ENCODE assay signal across 32 cellular contexts in the genomic region with DNA sequence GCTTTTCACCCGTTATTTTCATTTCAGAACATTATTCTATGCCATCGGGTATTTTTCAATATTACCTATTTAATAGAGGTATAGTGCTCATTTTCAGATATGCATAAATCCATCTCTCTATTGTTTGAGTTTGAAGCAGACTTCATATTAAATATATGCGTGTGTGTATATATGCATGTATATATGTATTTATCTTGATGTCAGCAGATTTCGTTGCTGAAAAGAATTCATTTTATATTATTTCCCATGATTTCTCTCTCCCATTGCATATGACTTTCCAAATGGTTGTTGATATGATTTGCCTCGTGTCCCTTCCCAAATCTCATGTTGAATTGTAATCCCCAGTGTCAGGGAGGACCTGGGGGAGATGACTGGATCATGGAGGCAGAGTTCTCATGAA.
"Had no signal": no experiment of that assay in that cellular context is flagged by ENCODE, and none has a peak within 500 bp of the region (broad histone marks: within the 10 kb centered on the region; RNA-seq: fewer than 3 reads in every experiment).

No MANE protein-coding gene starts in this region.

- H3K4me3 ChIP-seq: ascending aorta, breast epithelium, cardiac muscle cell, colonic mucosa, esophagus squamous epithelium, gastroesophageal sphincter, heart right ventricle, hepatocyte had no signal

- H3K27ac ChIP-seq: ascending aorta, breast epithelium, cardiac muscle cell, colonic mucosa, epithelial cell of prostate, esophagus squamous epithelium, gastroesophageal sphincter, heart right ventricle, hepatocyte had no signal

- H3K27me3 ChIP-seq: ascending aorta, breast epithelium, cardiac muscle cell, colonic mucosa, esophagus squamous epithelium, gastroesophageal sphincter, heart right ventricle, hepatocyte had no signal

- H3K9me3 ChIP-seq: ascending aorta, breast epithelium, colonic mucosa, esophagus squamous epithelium, gastroesophageal sphincter, heart right ventricle had no signal

- H3K27me3 Mint-ChIP-seq: activated naive CD4-positive, alpha-beta T cell treated with anti-CD3 and anti-CD28 coated beads, Interleukin-2, amount 10 ng/mL, durations not matched to agents 7 days and 5 days had no signal

- ATAC-seq: activated naive CD4-positive, alpha-beta T cell treated with anti-CD3 and anti-CD28 coated beads, Interleukin-2, amount 50 U/mL, for 72 hours; activated T-cell treated with anti-CD3 and anti-CD28 coated beads, Interleukin-2, amount 50 U/mL, for 72 hours; gastroesophageal sphincter; heart right ventricle; WTC11 had no signal

- H3K36me3 Mint-ChIP-seq: activated naive CD4-positive, alpha-beta T cell treated with anti-CD3 and anti-CD28 coated beads, Interleukin-2, amount 10 ng/mL, durations not matched to agents 7 days and 5 days; activated naive CD4-positive, alpha-beta T cell treated with anti-CD3 and anti-CD28 coated beads, Interleukin-2, amount 50 U/mL, for 72 hours; activated naive CD8-positive, alpha-beta T cell treated with anti-CD3 and anti-CD28 coated beads, Interleukin-2, amount 10 ng/mL, durations not matched to agents 7 days and 5 days; brain; WTC11 had no signal

- H3K36me3 ChIP-seq: ascending aorta, breast epithelium, cardiac muscle cell, colonic mucosa, esophagus squamous epithelium, heart right ventricle had no signal

- H2AFZ ChIP-seq: hepatocyte had no signal

- H3K79me2 ChIP-seq: hepatocyte had no signal

- DNase-seq: activated CD4-positive, alpha-beta memory T cell treated with anti-CD3 and anti-CD28 coated beads, Interleukin-2, amount 10 ng/mL, durations not matched to agents 7 days and 5 days; activated CD4-positive, alpha-beta T cell treated with anti-CD3 and anti-CD28 coated beads for 1 hour; activated CD4-positive, alpha-beta T cell treated with anti-CD3 and anti-CD28 coated beads for 4 hours; activated CD4-positive, alpha-beta T cell treated with anti-CD3 and anti-CD28 coated beads, Interleukin-2, amount 10 ng/mL, durations not matched to agents 7 days and 5 days; activated CD4-positive, alpha-beta T cell treated with anti-CD3 and anti-CD28 coated beads, Interleukin-2, amount 50 U/mL, for 4 hours; activated CD8-positive, alpha-beta memory T cell treated with anti-CD3 and anti-CD28 coated beads, Interleukin-2, amount 50 U/mL, for 48 hours; activated gamma-delta T cell; activated naive CD4-positive, alpha-beta T cell; activated naive CD4-positive, alpha-beta T cell treated with anti-CD3 and anti-CD28 coated beads, Interleukin-2, amount 10 ng/mL, durations not matched to agents 7 days and 5 days; activated naive CD8-positive, alpha-beta T cell treated with anti-CD3 and anti-CD28 coated beads, Interleukin-2, amount 10 ng/mL, durations not matched to agents 7 days and 5 days; activated T-cell treated with anti-CD3 and anti-CD28 coated beads for 4 hours; activated T-cell treated with anti-CD3 and anti-CD28 coated beads, Interleukin-2, amount 50 U/mL, for 24 hours; activated T-cell treated with anti-CD3 and anti-CD28 coated beads, Interleukin-2, amount 50 U/mL, for 72 hours; central memory CD4-positive, alpha-beta T cell; cerebellar nuclear complex; colonic mucosa; effector CD8-positive, alpha-beta T cell; esophagus squamous epithelium; foreskin melanocyte; heart right ventricle had no signal

- FAIRE-seq: endometrium, endothelial cell of umbilical vein, TTC549 had no signal

- H3K27ac Mint-ChIP-seq: activated CD4-positive, alpha-beta memory T cell treated with anti-CD3 and anti-CD28 coated beads, Interleukin-2, amount 10 ng/mL, durations not matched to agents 7 days and 5 days; activated CD4-positive, alpha-beta T cell treated with anti-CD3 and anti-CD28 coated beads, Interleukin-2, amount 10 ng/mL, durations not matched to agents 7 days and 5 days; activated naive CD4-positive, alpha-beta T cell treated with anti-CD3 and anti-CD28 coated beads, Interleukin-2, amount 10 ng/mL, durations not matched to agents 7 days and 5 days; activated naive CD4-positive, alpha-beta T cell treated with anti-CD3 and anti-CD28 coated beads, Interleukin-2, amount 50 U/mL, for 72 hours; activated naive CD8-positive, alpha-beta T cell treated with anti-CD3 and anti-CD28 coated beads, Interleukin-2, amount 10 ng/mL, durations not matched to agents 7 days and 5 days; activated T-cell treated with anti-CD3 and anti-CD28 coated beads, Interleukin-2, amount 50 U/mL, for 24 hours; activated T-cell treated with anti-CD3 and anti-CD28 coated beads, Interleukin-2, amount 50 U/mL, for 72 hours; WTC11 had no signal

- H3K9me3 Mint-ChIP-seq: activated CD4-positive, alpha-beta memory T cell treated with anti-CD3 and anti-CD28 coated beads, Interleukin-2, amount 10 ng/mL, durations not matched to agents 7 days and 5 days; activated CD4-positive, alpha-beta T cell treated with anti-CD3 and anti-CD28 coated beads, Interleukin-2, amount 10 ng/mL, durations not matched to agents 7 days and 5 days; activated naive CD4-positive, alpha-beta T cell treated with anti-CD3 and anti-CD28 coated beads, Interleukin-2, amount 10 ng/mL, durations not matched to agents 7 days and 5 days; activated naive CD4-positive, alpha-beta T cell treated with anti-CD3 and anti-CD28 coated beads, Interleukin-2, amount 50 U/mL, for 72 hours; activated naive CD8-positive, alpha-beta T cell treated with anti-CD3 and anti-CD28 coated beads, Interleukin-2, amount 10 ng/mL, durations not matched to agents 7 days and 5 days; activated T-cell treated with anti-CD3 and anti-CD28 coated beads, Interleukin-2, amount 50 U/mL, for 24 hours; activated T-cell treated with anti-CD3 and anti-CD28 coated beads, Interleukin-2, amount 50 U/mL, for 72 hours; brain; WTC11 had no signal

- H3K4me1 ChIP-seq: colonic mucosa had no signal

- H3K4me3 Mint-ChIP-seq: activated CD4-positive, alpha-beta memory T cell treated with anti-CD3 and anti-CD28 coated beads, Interleukin-2, amount 10 ng/mL, durations not matched to agents 7 days and 5 days; activated CD4-positive, alpha-beta T cell treated with anti-CD3 and anti-CD28 coated beads, Interleukin-2, amount 10 ng/mL, durations not matched to agents 7 days and 5 days; activated naive CD4-positive, alpha-beta T cell treated with anti-CD3 and anti-CD28 coated beads, Interleukin-2, amount 10 ng/mL, durations not matched to agents 7 days and 5 days; activated naive CD8-positive, alpha-beta T cell treated with anti-CD3 and anti-CD28 coated beads, Interleukin-2, amount 10 ng/mL, durations not matched to agents 7 days and 5 days; activated T-cell treated with anti-CD3 and anti-CD28 coated beads, Interleukin-2, amount 50 U/mL, for 24 hours; activated T-cell treated with anti-CD3 and anti-CD28 coated beads, Interleukin-2, amount 50 U/mL, for 72 hours; brain; WTC11 had no signal

- H3K4me1 Mint-ChIP-seq: activated naive CD8-positive, alpha-beta T cell treated with anti-CD3 and anti-CD28 coated beads, Interleukin-2, amount 10 ng/mL, durations not matched to agents 7 days and 5 days had no signal

- H3K4me2 ChIP-seq: hepatocyte had no signal
